Comparison of ENCODE assay signal across 22 cellular contexts in genomic region chr6:53658992-53659391, GRCh38. TPM values are rescaled to one million over a fixed set of nuclear protein-coding genes. Genes with fewer than 3 reads are reported as not detected.
"Had no signal": no experiment of that assay in that cellular context is flagged by ENCODE, and none has a peak within 500 bp of the region (broad histone marks: within the 10 kb centered on the region; RNA-seq: fewer than 3 reads in every experiment).

No MANE protein-coding gene starts in this region.

- DNase-seq: activated CD4-positive, alpha-beta T cell treated with anti-CD3 and anti-CD28 coated beads, Interleukin-2, amount 50 U/mL, for 1 hour; activated CD4-positive, CD25-positive, alpha-beta regulatory T cell treated with anti-CD3 and anti-CD28 coated beads, Interleukin-2, amount 50 U/mL, for 72 hours; activated CD8-positive, alpha-beta memory T cell treated with anti-CD3 and anti-CD28 coated beads, Interleukin-2, amount 50 U/mL, for 4 hours; activated gamma-delta T cell; activated T-cell treated with anti-CD3 and anti-CD28 coated beads, Interleukin-2, amount 50 U/mL, for 72 hours; amniotic stem cell; dermis blood vessel endothelial cell; effector memory CD4-positive, alpha-beta T cell; foreskin fibroblast; glutamatergic neuron; hippocampal formation; midbrain; sigmoid colon; spleen; stimulated activated CD8-positive, alpha-beta memory T cell treated with anti-CD3 and anti-CD28 coated beads, Interleukin-4, amount 100 ng/mL, for 48 hours; stimulated activated naive CD4-positive, alpha-beta T cell; substantia nigra; tibial artery had no signal

- H3K9me3 ChIP-seq: sigmoid colon, spleen, tibial artery had no signal

- H3K36me3 ChIP-seq: cardiac muscle cell, sigmoid colon, spleen, tibial artery had no signal

- H3K27me3 ChIP-seq: cardiac muscle cell, sigmoid colon, tibial artery had no signal

- H3K27ac ChIP-seq: cardiac muscle cell, parathyroid adenoma, sigmoid colon, spleen, tibial artery had no signal

- H3K4me3 ChIP-seq: cardiac muscle cell, sigmoid colon, spleen, tibial artery had no signal

- H3K79me2 ChIP-seq: parathyroid adenoma had no signal

- ATAC-seq: activated T-cell treated with anti-CD3 and anti-CD28 coated beads, Interleukin-2, amount 50 U/mL, for 72 hours; left lobe of liver had no signal

- H3K4me1 ChIP-seq: parathyroid adenoma, sigmoid colon, spleen, tibial artery had no signal

RNA-seq across cellular contexts. Expression of gene KLHL31, which starts 6.6 kb away (rescaled TPM):
- total RNA-seq: endothelial cell of umbilical vein had no signal
